Comparison of ENCODE assay signal across 16 cellular contexts in genomic region chr16:73060948-73061495, GRCh38. TPM values are rescaled to one million over a fixed set of nuclear protein-coding genes. Genes with fewer than 3 reads are reported as not detected.
DNase-seq lines count a peak whose midpoint lies in the region; ATAC-seq and TF ChIP-seq lines count a peak whose summit lies in the region.
"Had no signal": no experiment of that assay in that cellular context is flagged by ENCODE, and none has a peak within 500 bp of the region (broad histone marks: within the 10 kb centered on the region; RNA-seq: fewer than 3 reads in every experiment).

No MANE protein-coding gene starts in this region.

- H3K9ac ChIP-seq in neural cell (ENCODE audit: low read length): peak overlapping the region; percentile 98

- TF ChIP-seq EP300 in esophagus muscularis mucosa (IDR thresholded peaks at IDR 0.05) (no peak), neural cell (conservative IDR thresholded peaks at IDR 0.05; ENCODE audit: poor library complexity, severe bottlenecking) (no peak)

- peaks cover 13% of the 10 kb centered on the region for H3F3A ChIP-seq in neural cell (ENCODE audit: insufficient read depth, low read length, poor library complexity, severe bottlenecking)

- H3K4me3 ChIP-seq in left ventricle myocardium inferior (peak overlapping the region; percentile 89), esophagus muscularis mucosa (peak overlapping the region in 3 of 4 donors; percentile 33 to 84 (median 83)), neural cell (ENCODE audit: low read length) (peak overlapping the region; percentile 69), aorta (ENCODE audit: low read length in 2 of 2) (peak overlapping the region; percentile 47 to 64)
- H3K4me3 ChIP-seq: skin epidermis had no signal

- H3K27me3 ChIP-seq in left ventricle myocardium inferior (ENCODE audit: low read depth) (peaks cover 39% of the 10 kb centered on the region), esophagus muscularis mucosa (peaks cover 0 to 35% (median 18%) of the 10 kb centered on the region in 4 donors), neural cell (ENCODE audit: insufficient read depth, low read depth, low read length) (peaks cover 44% of the 10 kb centered on the region), aorta (ENCODE audit: control insufficient read depth in 1 of 2, insufficient read depth in 2 of 2, low read length in 1 of 2) (no peaks in the 10 kb centered on the region)

- peaks cover 76% of the 10 kb centered on the region for H3K79me2 ChIP-seq in neural cell (replicated peaks; ENCODE audit: insufficient read depth, low read length)

- no peak overlapping the region for H2AFZ ChIP-seq in neural cell (ENCODE audit: low read depth, low read length)

- peaks cover 70% of the 10 kb centered on the region for H3K27me3 Mint-ChIP-seq in activated naive CD4-positive, alpha-beta T cell treated with anti-CD3 and anti-CD28 coated beads, Interleukin-2, amount 10 ng/mL, durations not matched to agents 7 days and 5 days

- DNase-seq in left ventricle myocardium inferior: no peak
- no peak for DNase-seq in left cardiac atrium
- DNase-seq in esophagus muscularis mucosa (ENCODE audit: extremely low spot score): no peak
- DNase-seq in aorta: no peak
- DNase-seq in activated T-cell treated with anti-CD3 and anti-CD28 coated beads for 4 hours: no peak
- DNase-seq in activated naive CD4-positive, alpha-beta T cell treated with anti-CD3 and anti-CD28 coated beads, Interleukin-2, amount 10 ng/mL, durations not matched to agents 7 days and 5 days: no peak
- no peak for DNase-seq in NCI-H1930 (lab: John Stamatoyannopoulos, UW)
- DNase-seq: ACHN; activated naive CD8-positive, alpha-beta T cell treated with anti-CD3 and anti-CD28 coated beads, Interleukin-2, amount 10 ng/mL, durations not matched to agents 7 days and 5 days; activated T-cell treated with anti-CD3 and anti-CD28 coated beads, Interleukin-2, amount 50 U/mL, for 24 hours; NCI-H1417 treated with DMSO at 0.1 percent for 48 hours; stimulated activated naive CD8-positive, alpha-beta T cell treated with anti-CD3 and anti-CD28 coated beads, Interleukin-15, amount 100 ng/mL, for 72 hours; T-helper 17 cell had no signal

- H3K4me1 ChIP-seq in left ventricle myocardium inferior: peaks cover 65% of the 10 kb centered on the region
- H3K4me1 ChIP-seq in esophagus muscularis mucosa: peaks cover 24 to 69% (median 48%) of the 10 kb centered on the region in 4 donors
- H3K4me1 ChIP-seq in aorta (ENCODE audit: control insufficient read depth in 1 of 2, insufficient read depth in 2 of 2, low read length in 2 of 2): no peaks in the 10 kb centered on the region

- intact Hi-C loops in left ventricle myocardium inferior (cut with micrococcal nuclease) (no loop called here), left cardiac atrium (cut with DNase I) (loop anchor here in 1 of 2 donors (10.0 kb wide), 1 partner anchor 114 kb away; no protein-coding TSS in a partner anchor), esophagus muscularis mucosa (cut with DNase I) (no loop called here), aorta (cut with DNase I) (loop anchor here (5.0 kb wide), 2 partner anchors 111 to 274 kb away; no protein-coding TSS in a partner anchor)

- WGBS in esophagus muscularis mucosa: 66% methylated on average over 4 of the region's 4 CpGs
- 5% methylated on average over 4 of the region's 4 CpGs for WGBS in aorta, 2 donors

- H3K4me3 Mint-ChIP-seq in activated naive CD4-positive, alpha-beta T cell treated with anti-CD3 and anti-CD28 coated beads, Interleukin-2, amount 10 ng/mL, durations not matched to agents 7 days and 5 days: no peak overlapping the region
- H3K4me3 Mint-ChIP-seq: activated naive CD8-positive, alpha-beta T cell treated with anti-CD3 and anti-CD28 coated beads, Interleukin-2, amount 10 ng/mL, durations not matched to agents 7 days and 5 days; activated T-cell treated with anti-CD3 and anti-CD28 coated beads, Interleukin-2, amount 50 U/mL, for 24 hours; stimulated activated naive CD8-positive, alpha-beta T cell treated with anti-CD3 and anti-CD28 coated beads, Interleukin-15, amount 100 ng/mL, for 72 hours; T-helper 17 cell had no signal

- ATAC-seq in left cardiac atrium: no peak
- ATAC-seq in aorta (ENCODE audit: low FRiP score): no peak
- ATAC-seq: esophagus mucosa; stimulated activated naive CD8-positive, alpha-beta T cell treated with anti-CD3 and anti-CD28 coated beads, Interleukin-15, amount 100 ng/mL, for 72 hours; T-helper 17 cell had no signal

- H3K36me3 ChIP-seq in left ventricle myocardium inferior (no peaks in the 10 kb centered on the region), esophagus muscularis mucosa (no peaks in the 10 kb centered on the region), neural cell (ENCODE audit: insufficient read depth, low read length) (no peaks in the 10 kb centered on the region), aorta (ENCODE audit: control insufficient read depth in 1 of 2, insufficient read depth in 2 of 2, low read length in 1 of 2) (no peaks in the 10 kb centered on the region)

- peak overlapping the region; percentile 85 for H3K4me2 ChIP-seq in neural cell (ENCODE audit: low read length)

- peak overlapping the region; percentile 97 for H3K27ac ChIP-seq in left ventricle myocardium inferior (replicated peaks)
- H3K27ac ChIP-seq in esophagus muscularis mucosa (replicated peaks in 1 of 4): peak overlapping the region; percentile 92 to 96 (median 94)
- H3K27ac ChIP-seq in neural cell (ENCODE audit: low read length): peak overlapping the region; percentile 95
- H3K27ac ChIP-seq in aorta (ENCODE audit: low read depth in 1 of 2, low read length in 2 of 2): peak overlapping the region; percentile 72 to 74

- no peak overlapping the region for H3K27ac Mint-ChIP-seq in activated naive CD4-positive, alpha-beta T cell treated with anti-CD3 and anti-CD28 coated beads, Interleukin-2, amount 10 ng/mL, durations not matched to agents 7 days and 5 days
- H3K27ac Mint-ChIP-seq: activated naive CD8-positive, alpha-beta T cell treated with anti-CD3 and anti-CD28 coated beads, Interleukin-2, amount 10 ng/mL, durations not matched to agents 7 days and 5 days; activated T-cell treated with anti-CD3 and anti-CD28 coated beads, Interleukin-2, amount 50 U/mL, for 24 hours; stimulated activated naive CD8-positive, alpha-beta T cell treated with anti-CD3 and anti-CD28 coated beads, Interleukin-15, amount 100 ng/mL, for 72 hours; T-helper 17 cell had no signal

- no peak for TF ChIP-seq POLR2A in esophagus muscularis mucosa (IDR thresholded peaks at IDR 0.05; ENCODE audit: low read depth)

- H3K9me3 ChIP-seq in left ventricle myocardium inferior (replicated peaks) (no peaks in the 10 kb centered on the region), esophagus muscularis mucosa (no peaks in the 10 kb centered on the region), neural cell (ENCODE audit: low read length) (no peaks in the 10 kb centered on the region), aorta (ENCODE audit: control insufficient read depth, low read length) (no peaks in the 10 kb centered on the region)

- no peak for TF ChIP-seq RAD21 in neural cell (conservative IDR thresholded peaks at IDR 0.05)

- no peaks in the 10 kb centered on the region for H3K9me2 ChIP-seq in neural cell (ENCODE audit: insufficient read depth, low read length)

- no peaks in the 10 kb centered on the region for H4K20me1 ChIP-seq in neural cell (ENCODE audit: insufficient read depth)

- no peaks in the 10 kb centered on the region for H3K9me3 Mint-ChIP-seq in activated naive CD4-positive, alpha-beta T cell treated with anti-CD3 and anti-CD28 coated beads, Interleukin-2, amount 10 ng/mL, durations not matched to agents 7 days and 5 days
- H3K9me3 Mint-ChIP-seq: activated naive CD8-positive, alpha-beta T cell treated with anti-CD3 and anti-CD28 coated beads, Interleukin-2, amount 10 ng/mL, durations not matched to agents 7 days and 5 days; activated T-cell treated with anti-CD3 and anti-CD28 coated beads, Interleukin-2, amount 50 U/mL, for 24 hours; stimulated activated naive CD8-positive, alpha-beta T cell treated with anti-CD3 and anti-CD28 coated beads, Interleukin-15, amount 100 ng/mL, for 72 hours had no signal

- CTCF ChIA-PET in activated naive CD4-positive, alpha-beta T cell treated with anti-CD3 and anti-CD28 coated beads, Interleukin-2, amount 10 ng/mL, durations not matched to agents 7 days and 5 days (lab: Charles Lee): interaction anchor here (0.6 to 1.3 kb wide), 3 partner anchors 228 to 872 kb away, joined by 3 to 4 read pairs (median 4); no protein-coding TSS in a partner anchor

- peaks cover 41% of the 10 kb centered on the region for H3K4me1 Mint-ChIP-seq in activated naive CD4-positive, alpha-beta T cell treated with anti-CD3 and anti-CD28 coated beads, Interleukin-2, amount 10 ng/mL, durations not matched to agents 7 days and 5 days

- peaks cover 6% of the 10 kb centered on the region for H3K36me3 Mint-ChIP-seq in activated naive CD4-positive, alpha-beta T cell treated with anti-CD3 and anti-CD28 coated beads, Interleukin-2, amount 10 ng/mL, durations not matched to agents 7 days and 5 days

- no peak for TF ChIP-seq CTCF in left ventricle myocardium inferior (IDR thresholded peaks at IDR 0.05; ENCODE audit: borderline replicate concordance)
- TF ChIP-seq CTCF in esophagus muscularis mucosa (IDR thresholded peaks at IDR 0.05): no peak
- no peak for TF ChIP-seq CTCF in neural cell (IDR thresholded peaks at IDR 0.05; ENCODE audit: poor library complexity, severe bottlenecking)

TF ChIP-seq in neural cell, 6 proteins besides CTCF, POLR2A, EP300 and RAD21:
- no peak for TF ChIP-seq POLR2AphosphoS5 (IDR thresholded peaks at IDR 0.05)
- TF ChIP-seq MXI1 (conservative IDR thresholded peaks at IDR 0.05; ENCODE audit: poor library complexity, severe bottlenecking): no peak

RNA-seq across cellular contexts. Expression of gene ZFHX3, which starts 13.1 kb away (rescaled TPM):
- total RNA-seq in left ventricle myocardium inferior (9.6 TPM), left cardiac atrium (10 to 100 TPM; 11.9 to 12.6 TPM), esophagus muscularis mucosa (10 to 100 TPM; 25.7 to 53.0 (median 30.6) TPM), aorta (10 to 100 TPM; 67.4 to 96.9 TPM)
- polyA plus RNA-seq in neural cell (26.4 and 27.7 TPM in 2 replicates), aorta (1 to 10 TPM; 4.3 to 8.0 TPM)
- polyA minus RNA-seq in neural cell: 112 and 179 TPM in 2 replicates

Comparison
In these comparisons a context has a peak if more than half of its experiments do, and no peak if none do; other contexts are left out.
1. intact Hi-C loops: an anchor here in aorta (5.0 kb wide); none called in left ventricle myocardium inferior and esophagus muscularis mucosa.